In the genomic region with DNA sequence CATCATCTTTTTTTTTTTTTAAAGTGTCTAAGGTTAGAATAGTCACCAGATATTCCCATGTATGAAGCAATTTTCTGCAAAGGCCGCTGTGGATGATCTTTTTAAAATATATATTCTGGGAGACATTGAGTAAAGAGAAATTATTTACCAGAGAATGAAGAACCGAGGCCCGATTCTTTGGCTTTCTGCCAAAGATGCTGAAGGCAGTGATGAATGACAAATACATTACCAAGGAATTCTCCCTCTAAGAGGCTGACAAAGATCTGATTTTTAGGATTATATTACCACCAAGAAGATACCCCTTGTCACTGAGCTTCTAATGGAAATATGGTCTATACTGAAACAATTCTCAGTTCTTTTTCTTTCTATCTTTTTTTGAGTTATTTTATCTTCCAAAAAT, we compare ENCODE assay signal across 1 cellular context.
TF ChIP-seq lines count a peak whose summit lies in the region.

No MANE protein-coding gene starts in this region.

TF ChIP-seq in SK-N-SH, 30 proteins besides CTCF, POLR2A, EP300 and RAD21 (continued from another document):
- TF ChIP-seq, protein P1, sequence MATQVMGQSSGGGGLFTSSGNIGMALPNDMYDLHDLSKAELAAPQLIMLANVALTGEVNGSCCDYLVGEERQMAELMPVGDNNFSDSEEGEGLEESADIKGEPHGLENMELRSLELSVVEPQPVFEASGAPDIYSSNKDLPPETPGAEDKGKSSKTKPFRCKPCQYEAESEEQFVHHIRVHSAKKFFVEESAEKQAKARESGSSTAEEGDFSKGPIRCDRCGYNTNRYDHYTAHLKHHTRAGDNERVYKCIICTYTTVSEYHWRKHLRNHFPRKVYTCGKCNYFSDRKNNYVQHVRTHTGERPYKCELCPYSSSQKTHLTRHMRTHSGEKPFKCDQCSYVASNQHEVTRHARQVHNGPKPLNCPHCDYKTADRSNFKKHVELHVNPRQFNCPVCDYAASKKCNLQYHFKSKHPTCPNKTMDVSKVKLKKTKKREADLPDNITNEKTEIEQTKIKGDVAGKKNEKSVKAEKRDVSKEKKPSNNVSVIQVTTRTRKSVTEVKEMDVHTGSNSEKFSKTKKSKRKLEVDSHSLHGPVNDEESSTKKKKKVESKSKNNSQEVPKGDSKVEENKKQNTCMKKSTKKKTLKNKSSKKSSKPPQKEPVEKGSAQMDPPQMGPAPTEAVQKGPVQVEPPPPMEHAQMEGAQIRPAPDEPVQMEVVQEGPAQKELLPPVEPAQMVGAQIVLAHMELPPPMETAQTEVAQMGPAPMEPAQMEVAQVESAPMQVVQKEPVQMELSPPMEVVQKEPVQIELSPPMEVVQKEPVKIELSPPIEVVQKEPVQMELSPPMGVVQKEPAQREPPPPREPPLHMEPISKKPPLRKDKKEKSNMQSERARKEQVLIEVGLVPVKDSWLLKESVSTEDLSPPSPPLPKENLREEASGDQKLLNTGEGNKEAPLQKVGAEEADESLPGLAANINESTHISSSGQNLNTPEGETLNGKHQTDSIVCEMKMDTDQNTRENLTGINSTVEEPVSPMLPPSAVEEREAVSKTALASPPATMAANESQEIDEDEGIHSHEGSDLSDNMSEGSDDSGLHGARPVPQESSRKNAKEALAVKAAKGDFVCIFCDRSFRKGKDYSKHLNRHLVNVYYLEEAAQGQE (IDR thresholded peaks at IDR 0.05; ENCODE audit: low read depth, low read length) = no peak
TF ChIP-seq in SK-N-SH: peak in this region for 2.
